In the genomic region with DNA sequence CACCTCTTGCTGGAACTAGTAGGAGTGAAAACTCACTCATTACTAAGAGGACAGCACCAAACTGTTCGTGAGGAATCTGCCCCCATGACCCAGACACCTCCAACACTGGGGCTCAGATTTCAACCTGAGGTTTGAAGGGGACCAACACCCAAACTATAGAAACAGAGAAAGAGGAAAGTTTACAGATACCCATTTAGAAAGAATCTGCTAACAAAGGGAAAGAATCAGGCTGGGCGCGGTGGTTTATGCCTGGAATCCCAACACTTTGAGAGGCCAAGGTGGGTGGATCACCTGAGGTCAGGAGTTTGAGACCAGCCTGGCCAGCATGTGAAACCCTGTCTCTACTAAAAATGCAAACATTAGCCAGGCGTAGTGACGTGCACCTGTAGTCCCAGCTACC, we compare ENCODE assay signal across 20 cellular contexts. TPM values are rescaled to one million over a fixed set of nuclear protein-coding genes. Genes with fewer than 3 reads are reported as not detected.
"Had no signal": no experiment of that assay in that cellular context is flagged by ENCODE, and none has a peak within 500 bp of the region (broad histone marks: within the 10 kb centered on the region; RNA-seq: fewer than 3 reads in every experiment).

No MANE protein-coding gene starts in this region.

- H3K9me3 ChIP-seq: colonic mucosa, esophagus muscularis mucosa, gastroesophageal sphincter, heart right ventricle, sigmoid colon, suprapubic skin had no signal

- H3K27me3 ChIP-seq: colonic mucosa, esophagus muscularis mucosa, gastroesophageal sphincter, heart right ventricle, sigmoid colon, suprapubic skin had no signal

- H3K4me3 Mint-ChIP-seq: activated CD4-positive, alpha-beta memory T cell treated with anti-CD3 and anti-CD28 coated beads for 36 hours; activated T-helper 1 cell treated with anti-CD3 and anti-CD28 coated beads, Interleukin-12 subunit alpha, Interleukin-12 subunit beta, Interleukin-2, Interleukin-4 antibody, amounts not matched to agents 30 ng/mL and 10 ng/mL and 1 ng/mL, durations not matched to agents 14 hours and 24 hours and 36 hours; stimulated activated naive B cell treated with anti-CD40 and anti-IgM and Interleukin-4, amounts not matched to agents 10 μg/mL and 1 μg/mL and 100 μg/mL, for 72 hours had no signal

- H3K36me3 ChIP-seq: colonic mucosa, suprapubic skin had no signal

- H3K27me3 Mint-ChIP-seq: activated CD4-positive, alpha-beta memory T cell treated with anti-CD3 and anti-CD28 coated beads for 36 hours; naive thymus-derived CD4-positive, alpha-beta T cell had no signal

- H3K27ac Mint-ChIP-seq: activated CD4-positive, alpha-beta memory T cell treated with anti-CD3 and anti-CD28 coated beads for 36 hours; activated naive CD4-positive, alpha-beta T cell treated with anti-CD3 and anti-CD28 coated beads, Interleukin-2, amount 50 U/mL, for 72 hours; activated T-helper 1 cell treated with anti-CD3 and anti-CD28 coated beads, Interleukin-12 subunit alpha, Interleukin-12 subunit beta, Interleukin-2, Interleukin-4 antibody, amounts not matched to agents 30 ng/mL and 10 ng/mL and 1 ng/mL, durations not matched to agents 14 hours and 24 hours and 36 hours; stimulated activated naive B cell treated with anti-CD40 and anti-IgM and Interleukin-4, amounts not matched to agents 10 μg/mL and 1 μg/mL and 100 μg/mL, for 72 hours had no signal

- DNase-seq: activated CD4-positive, alpha-beta memory T cell treated with anti-CD3 and anti-CD28 coated beads for 36 hours; activated gamma-delta T cell treated with Interleukin-2 at 50 U/mL for 16 hours; activated T-cell treated with anti-CD3 and anti-CD28 coated beads for 4 hours; central memory CD4-positive, alpha-beta T cell; colonic mucosa; effector CD8-positive, alpha-beta T cell; heart right ventricle; mesenchymal stem cell; naive thymus-derived CD4-positive, alpha-beta T cell; sigmoid colon; stimulated activated CD4-positive, alpha-beta T cell treated with anti-CD3 and anti-CD28 coated beads, Interleukin-4, amount 100 ng/mL, for 4 hours; stimulated activated naive B cell treated with anti-CD40 and anti-IgM and Interleukin-4, amounts not matched to agents 10 μg/mL and 1 μg/mL and 100 μg/mL, for 72 hours; WERI-Rb-1 had no signal

- H3K4me3 ChIP-seq: colonic mucosa, esophagus muscularis mucosa, gastroesophageal sphincter, heart right ventricle, sigmoid colon, suprapubic skin had no signal

- ATAC-seq: activated naive CD4-positive, alpha-beta T cell treated with anti-CD3 and anti-CD28 coated beads, Interleukin-2, amount 50 U/mL, for 72 hours; gastroesophageal sphincter; heart right ventricle; naive thymus-derived CD4-positive, alpha-beta T cell; stimulated activated naive B cell treated with anti-CD40 and anti-IgM and Interleukin-4, amounts not matched to agents 10 μg/mL and 1 μg/mL and 100 μg/mL, for 72 hours had no signal

- H3K27ac ChIP-seq: colonic mucosa, esophagus muscularis mucosa, gastroesophageal sphincter, heart right ventricle, sigmoid colon, suprapubic skin, WERI-Rb-1 had no signal

- H3K9me3 Mint-ChIP-seq: activated CD4-positive, alpha-beta memory T cell treated with anti-CD3 and anti-CD28 coated beads for 36 hours; activated naive CD4-positive, alpha-beta T cell treated with anti-CD3 and anti-CD28 coated beads, Interleukin-2, amount 50 U/mL, for 72 hours; activated T-helper 1 cell treated with anti-CD3 and anti-CD28 coated beads, Interleukin-12 subunit alpha, Interleukin-12 subunit beta, Interleukin-2, Interleukin-4 antibody, amounts not matched to agents 30 ng/mL and 10 ng/mL and 1 ng/mL, durations not matched to agents 14 hours and 24 hours and 36 hours; naive thymus-derived CD4-positive, alpha-beta T cell; stimulated activated naive B cell treated with anti-CD40 and anti-IgM and Interleukin-4, amounts not matched to agents 10 μg/mL and 1 μg/mL and 100 μg/mL, for 72 hours had no signal

RNA-seq across cellular contexts. Expression of gene CD7, which starts 40.5 kb away (rescaled TPM):
- total RNA-seq: endothelial cell of umbilical vein, renal cortical epithelial cell had no signal
